ENCODE assay signal across 36 cellular contexts in the genomic region with DNA sequence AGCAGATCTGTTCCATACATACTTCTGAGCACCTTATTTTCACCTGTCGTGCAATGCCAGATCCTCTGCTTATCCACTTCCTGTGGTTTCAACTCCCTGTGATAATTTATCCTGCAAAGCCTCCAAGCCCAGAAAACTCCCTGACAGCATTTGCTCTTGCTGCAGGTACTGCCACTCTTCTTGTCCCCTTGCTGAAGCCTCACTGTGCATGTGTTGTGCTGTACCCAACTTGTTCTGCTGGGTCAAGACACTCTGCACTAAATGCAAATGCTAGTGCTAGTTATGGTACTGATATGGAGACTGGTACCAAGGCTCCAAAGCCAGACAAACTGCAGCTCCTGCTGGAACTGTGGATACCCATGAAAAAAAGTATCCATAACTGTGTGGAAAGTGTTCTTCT.
DNase-seq lines count a peak whose midpoint lies in the region; ATAC-seq, FAIRE-seq and TF ChIP-seq lines count a peak whose summit lies in the region.
"Had no signal": no experiment of that assay in that cellular context is flagged by ENCODE, and none has a peak within 500 bp of the region (broad histone marks: within the 10 kb centered on the region; RNA-seq: fewer than 3 reads in every experiment).

No MANE protein-coding gene starts in this region.

- peaks cover 9% of the 10 kb centered on the region for H3K4me1 Mint-ChIP-seq in GM23338
- no peaks in the 10 kb centered on the region for H3K4me1 Mint-ChIP-seq in T-cell
- no peaks in the 10 kb centered on the region for H3K4me1 Mint-ChIP-seq in stimulated activated memory B cell treated with anti-CD40 and anti-IgM and Interleukin-4, amounts not matched to agents 10 μg/mL and 1 μg/mL and 100 μg/mL, for 72 hours
- H3K4me1 Mint-ChIP-seq: B cell; CD14-positive monocyte; CD4-positive, alpha-beta memory T cell; CD4-positive, CD25-positive, alpha-beta regulatory T cell; CD8-positive, alpha-beta memory T cell had no signal

- H3K27me3 Mint-ChIP-seq in GM23338 (ENCODE audit: insufficient read depth, low read depth, poor library complexity) (no peaks in the 10 kb centered on the region), T-cell (no peaks in the 10 kb centered on the region)
- H3K27me3 Mint-ChIP-seq in stimulated activated memory B cell treated with anti-CD40 and anti-IgM and Interleukin-4, amounts not matched to agents 10 μg/mL and 1 μg/mL and 100 μg/mL, for 72 hours, result no peaks in the 10 kb centered on the region
- H3K27me3 Mint-ChIP-seq: B cell; CD4-positive, alpha-beta memory T cell; CD4-positive, alpha-beta T cell; CD4-positive, CD25-positive, alpha-beta regulatory T cell; CD8-positive, alpha-beta memory T cell had no signal

- no peaks in the 10 kb centered on the region for H3F3A ChIP-seq in GM23338 (replicated peaks; ENCODE audit: low read depth)

- ATAC-seq in GM23338 (no peak), K562 (no peak), T-cell (replicated peaks in 1 of 4) (no peak)
- ATAC-seq in stimulated activated memory B cell treated with anti-CD40 and anti-IgM and Interleukin-4, amounts not matched to agents 10 μg/mL and 1 μg/mL and 100 μg/mL, for 72 hours, result no peak
- ATAC-seq: CD8-positive, alpha-beta T cell had no signal

- H3K36me3 ChIP-seq in GM23338 (ENCODE audit: insufficient read depth) (no peaks in the 10 kb centered on the region), K562 (ENCODE audit: control insufficient read depth, insufficient read depth, low read length) (no peaks in the 10 kb centered on the region), bronchial epithelial cell (ENCODE audit: control insufficient read depth, insufficient read depth, low read length) (no peaks in the 10 kb centered on the region)
- H3K36me3 ChIP-seq: BE2C; BLaER1; BLaER1 treated with 17β-estradiol and CSF1 and Interleukin-3, amounts not matched to agents 10 nM and 100 nM had no signal

- intact Hi-C loops in K562 (cut with micrococcal nuclease), result no loop called here

- H3K9me3 ChIP-seq in K562 (replicated peaks; ENCODE audit: control insufficient read depth, insufficient read depth, low read depth, low read length), result no peaks in the 10 kb centered on the region
- H3K9me3 ChIP-seq: A549; BE2C; BLaER1; BLaER1 treated with 17β-estradiol and CSF1 and Interleukin-3, amounts not matched to agents 10 nM and 100 nM; Caco-2 had no signal

- H3K4me3 Mint-ChIP-seq in GM23338 (no peak overlapping the region), T-cell (no peak overlapping the region)
- no peak overlapping the region for H3K4me3 Mint-ChIP-seq in stimulated activated memory B cell treated with anti-CD40 and anti-IgM and Interleukin-4, amounts not matched to agents 10 μg/mL and 1 μg/mL and 100 μg/mL, for 72 hours
- H3K4me3 Mint-ChIP-seq: B cell; CD14-positive monocyte; CD4-positive, alpha-beta memory T cell; CD4-positive, alpha-beta T cell; CD4-positive, CD25-positive, alpha-beta regulatory T cell; CD8-positive, alpha-beta memory T cell; CD8-positive, alpha-beta T cell had no signal

- peaks cover 1% of the 10 kb centered on the region; the same call in 1 of the 2 replicates for H3K9me2 ChIP-seq in GM23338 (ENCODE audit: insufficient read depth)

- H3K4me1 ChIP-seq in GM23338 (ENCODE audit: insufficient read depth) (no peaks in the 10 kb centered on the region; the same call in 1 of the 2 replicates), K562 (replicated peaks in 1 of 2; ENCODE audit: control insufficient read depth in 2 of 2, insufficient read depth in 2 of 2, low read length in 2 of 2) (no peaks in the 10 kb centered on the region)
- H3K4me1 ChIP-seq: A549; BE2C; BLaER1; BLaER1 treated with 17β-estradiol and CSF1 and Interleukin-3, amounts not matched to agents 10 nM and 100 nM; Caco-2 had no signal

- no peak overlapping the region for H3K9ac ChIP-seq in K562 (ENCODE audit: insufficient read depth in 1 of 2, low read depth in 2 of 2, low read length in 2 of 2)
- H3K9ac ChIP-seq: BLaER1; BLaER1 treated with 17β-estradiol and CSF1 and Interleukin-3, amounts not matched to agents 10 nM and 100 nM had no signal

- DNase-seq in GM23338 (ENCODE audit: low spot score) (no peak), amniotic epithelial cell (ENCODE audit: low read depth) (peak; percentile 16), K562 (ENCODE audit: extremely low read depth in 1 of 4, low spot score in 3 of 4) (no peak), bronchial epithelial cell (ENCODE audit: low read depth) (no peak), T-cell (no peak), NCI-H1092 (lab: John Stamatoyannopoulos, UW) (no peak), activated gamma-delta T cell (lab: John Stamatoyannopoulos, UW) (no peak)
- DNase-seq: 8988T; ACHN; AML-193; BE2C; C1 segment of cervical spinal cord; Calu3; CD4-positive, alpha-beta memory T cell; CD4-positive, alpha-beta T cell; CD4-positive, CD25-positive, alpha-beta regulatory T cell; CD8-positive, alpha-beta memory T cell; CD8-positive, alpha-beta T cell; COR-L47; DMS 273 treated with DMSO at 0.1 percent for 48 hours; DMS153; DMS79; DMS79 treated with DMSO at 0.1 percent for 48 hours; DND-41; EL had no signal

- no peaks in the 10 kb centered on the region for H3K36me3 Mint-ChIP-seq in GM23338 (ENCODE audit: low read depth)
- H3K36me3 Mint-ChIP-seq in T-cell, result no peaks in the 10 kb centered on the region
- H3K36me3 Mint-ChIP-seq in stimulated activated memory B cell treated with anti-CD40 and anti-IgM and Interleukin-4, amounts not matched to agents 10 μg/mL and 1 μg/mL and 100 μg/mL, for 72 hours, result no peaks in the 10 kb centered on the region
- H3K36me3 Mint-ChIP-seq: CD14-positive monocyte; CD4-positive, alpha-beta memory T cell; CD4-positive, CD25-positive, alpha-beta regulatory T cell; CD8-positive, alpha-beta memory T cell; CD8-positive, alpha-beta T cell had no signal

- no peaks in the 10 kb centered on the region for H3K79me2 ChIP-seq in GM23338 (replicated peaks; ENCODE audit: insufficient read depth)
- no peaks in the 10 kb centered on the region for H3K79me2 ChIP-seq in K562 (ENCODE audit: control insufficient read depth, insufficient read depth, low read length)

- no peak for TF ChIP-seq CTCF in GM23338 (conservative IDR thresholded peaks at IDR 0.05; ENCODE audit: low read depth in 2 of 2)
- TF ChIP-seq CTCF in K562 (IDR thresholded peaks at IDR 0.05 in 2 of 3, conservative IDR thresholded peaks at IDR 0.05 in 1 of 3; ENCODE audit: insufficient read depth in 2 of 3, low read depth in 1 of 3, low read length in 3 of 3), result no peak
- TF ChIP-seq CTCF in bronchial epithelial cell (IDR thresholded peaks at IDR 0.05; ENCODE audit: insufficient read depth, low read length, severe bottlenecking), result no peak

- H3K4me2 ChIP-seq in GM23338 (no peak overlapping the region), K562 (ENCODE audit: insufficient read depth, low read length) (no peak overlapping the region)
- H3K4me2 ChIP-seq: A549; BLaER1; BLaER1 treated with 17β-estradiol and CSF1 and Interleukin-3, amounts not matched to agents 10 nM and 100 nM had no signal

- H3K9me3 Mint-ChIP-seq in GM23338 (no peaks in the 10 kb centered on the region), T-cell (peaks cover 0 to 12% (median 0%) of the 10 kb centered on the region in 3 donors)
- peaks cover 11% of the 10 kb centered on the region for H3K9me3 Mint-ChIP-seq in stimulated activated memory B cell treated with anti-CD40 and anti-IgM and Interleukin-4, amounts not matched to agents 10 μg/mL and 1 μg/mL and 100 μg/mL, for 72 hours
- H3K9me3 Mint-ChIP-seq: CD4-positive, alpha-beta T cell; CD8-positive, alpha-beta T cell had no signal

- FAIRE-seq in K562 (lab: Jason Lieb, UNC) (no peak), bronchial epithelial cell (lab: Jason Lieb, UNC) (peak; percentile 43)
- FAIRE-seq: A204.1, A549, D721Med had no signal

- POLR2A ChIA-PET in K562 (lab: Yijun Ruan, JAX) (no interaction called here), T-cell (lab: Charles Lee) (no interaction called here)

- in situ Hi-C loops in K562 (cut with MboI), result no loop called here

- 2% methylated on average over 1 of the region's 1 CpG for WGBS in K562 (ENCODE audit: insufficient coverage, low coverage, missing lambda C conversion rate)

- H2AFZ ChIP-seq in GM23338, result peak overlapping the region; percentile 18; the same call in 1 of the 2 replicates
- no peak overlapping the region for H2AFZ ChIP-seq in K562 (ENCODE audit: low read depth, low read length)

- H3K27me3 ChIP-seq in GM23338 (ENCODE audit: insufficient read depth) (no peaks in the 10 kb centered on the region), K562 (ENCODE audit: control insufficient read depth in 2 of 2, insufficient read depth in 2 of 2, low read length in 2 of 2) (no peaks in the 10 kb centered on the region), bronchial epithelial cell (ENCODE audit: control insufficient read depth, insufficient read depth, low read length) (no peaks in the 10 kb centered on the region)
- H3K27me3 ChIP-seq: BLaER1; BLaER1 treated with 17β-estradiol and CSF1 and Interleukin-3, amounts not matched to agents 10 nM and 100 nM had no signal

- no peaks in the 10 kb centered on the region for H4K20me1 ChIP-seq in GM23338 (replicated peaks; ENCODE audit: insufficient read depth)
- no peaks in the 10 kb centered on the region for H4K20me1 ChIP-seq in K562 (replicated peaks; ENCODE audit: control insufficient read depth, insufficient read depth, low read length)
- H4K20me1 ChIP-seq: BLaER1; BLaER1 treated with 17β-estradiol and CSF1 and Interleukin-3, amounts not matched to agents 10 nM and 100 nM had no signal

- no peak for TF ChIP-seq EP300 in K562 (IDR thresholded peaks at IDR 0.05; ENCODE audit: low read length)

- H3K9me1 ChIP-seq in K562 (ENCODE audit: control insufficient read depth, insufficient read depth, low read length), result no peaks in the 10 kb centered on the region

- CTCF ChIA-PET in K562 (lab: Yijun Ruan, JAX; ENCODE audit: low intra/inter-chr PET ratio), result no interaction called here
- CTCF ChIA-PET in T-cell (lab: Charles Lee), result no interaction called here

- TF ChIP-seq RAD21 in K562 (CRISPR knock-in tag; conservative IDR thresholded peaks at IDR 0.05 in 1 of 2, IDR thresholded peaks at IDR 0.05 in 1 of 2), result no peak

- H3K27ac Mint-ChIP-seq in GM23338 (no peak overlapping the region), T-cell (no peak overlapping the region)
- H3K27ac Mint-ChIP-seq in stimulated activated memory B cell treated with anti-CD40 and anti-IgM and Interleukin-4, amounts not matched to agents 10 μg/mL and 1 μg/mL and 100 μg/mL, for 72 hours, result no peak overlapping the region
- H3K27ac Mint-ChIP-seq: B cell; CD4-positive, alpha-beta memory T cell; CD4-positive, alpha-beta T cell; CD4-positive, CD25-positive, alpha-beta regulatory T cell; CD8-positive, alpha-beta memory T cell; CD8-positive, alpha-beta T cell had no signal

- TF ChIP-seq POLR2A in K562 (conservative IDR thresholded peaks at IDR 0.05), result no peak

- no peak overlapping the region for H3K27ac ChIP-seq in GM23338 (ENCODE audit: low read depth)
- H3K27ac ChIP-seq in K562 (ENCODE audit: extremely low read depth, low read depth, low read length), result no peak overlapping the region
- H3K27ac ChIP-seq: 22Rv1; A549; BLaER1; BLaER1 treated with 17β-estradiol and CSF1 and Interleukin-3, amounts not matched to agents 10 nM and 100 nM; C4-2B had no signal

- no TSS peak for BruUV-seq in K562 (replicated peaks; lab: Mats Ljungman, UMichigan)

- H3K4me3 ChIP-seq in GM23338, result no peak overlapping the region
- no peak overlapping the region for H3K4me3 ChIP-seq in K562
- no peak overlapping the region for H3K4me3 ChIP-seq in bronchial epithelial cell (ENCODE audit: low read depth, low read length)
- H3K4me3 ChIP-seq: A549; BLaER1; BLaER1 treated with 17β-estradiol and CSF1 and Interleukin-3, amounts not matched to agents 10 nM and 100 nM had no signal
